ENCODE assay signal across 13 cellular contexts in genomic region chr10:59098387-59098786, GRCh38.
DNase-seq lines count a peak whose midpoint lies in the region; ATAC-seq, FAIRE-seq and TF ChIP-seq lines count a peak whose summit lies in the region.
"Had no signal": no experiment of that assay in that cellular context is flagged by ENCODE, and none has a peak within 500 bp of the region (broad histone marks: within the 10 kb centered on the region; RNA-seq: fewer than 3 reads in every experiment).

No MANE protein-coding gene starts in this region.

- H3K9me3 ChIP-seq in right atrium auricular region (no peaks in the 10 kb centered on the region), K562 (replicated peaks; ENCODE audit: control insufficient read depth, insufficient read depth, low read depth, low read length) (no peaks in the 10 kb centered on the region), vagina (no peaks in the 10 kb centered on the region), kidney (ENCODE audit: control insufficient read depth in 1 of 2, low read length in 2 of 2) (no peaks in the 10 kb centered on the region)

- TF ChIP-seq RAD21 in K562 (CRISPR knock-in tag; conservative IDR thresholded peaks at IDR 0.05 in 1 of 2, IDR thresholded peaks at IDR 0.05 in 1 of 2), result no peak

- TF ChIP-seq EP300 in K562 (IDR thresholded peaks at IDR 0.05; ENCODE audit: low read length), result no peak

- TF ChIP-seq CTCF in right atrium auricular region (IDR thresholded peaks at IDR 0.05) (no peak), K562 (IDR thresholded peaks at IDR 0.05 in 2 of 3, conservative IDR thresholded peaks at IDR 0.05 in 1 of 3; ENCODE audit: insufficient read depth in 2 of 3, low read depth in 1 of 3, low read length in 3 of 3) (no peak), vagina (IDR thresholded peaks at IDR 0.05) (no peak), kidney (IDR thresholded peaks at IDR 0.05; ENCODE audit: borderline replicate concordance, extremely low read depth, insufficient read depth) (no peak)
- TF ChIP-seq CTCF in activated CD8-positive, alpha-beta T cell treated with anti-CD3 and anti-CD28 coated beads for 36 hours (IDR thresholded peaks at IDR 0.05), result no peak

- in situ Hi-C loops in K562 (cut with MboI), result no loop called here

- ATAC-seq in Right ventricle myocardium inferior (peak; percentile 48), K562 (no peak), GM19324 (IDR thresholded peaks at IDR 0.05; ENCODE audit: low FRiP score, unreplicated experiment) (no peak)
- no peak for ATAC-seq in activated CD8-positive, alpha-beta T cell treated with anti-CD3 and anti-CD28 coated beads for 36 hours

- H3K27ac ChIP-seq in right atrium auricular region (no peak overlapping the region), K562 (ENCODE audit: extremely low read depth, low read depth, low read length) (no peak overlapping the region), vagina (peak overlapping the region; percentile 36), kidney (ENCODE audit: low read depth in 2 of 2, low read length in 2 of 2) (no peak overlapping the region)

- H3K4me1 Mint-ChIP-seq in activated CD8-positive, alpha-beta T cell treated with anti-CD3 and anti-CD28 coated beads for 36 hours (ENCODE audit: low read depth), result no peaks in the 10 kb centered on the region
- H3K4me1 Mint-ChIP-seq: naive B cell had no signal

- no peaks in the 10 kb centered on the region for H3K9me1 ChIP-seq in K562 (ENCODE audit: control insufficient read depth, insufficient read depth, low read length)

- no peak overlapping the region for H3K4me3 Mint-ChIP-seq in activated CD8-positive, alpha-beta T cell treated with anti-CD3 and anti-CD28 coated beads for 36 hours
- H3K4me3 Mint-ChIP-seq: naive B cell had no signal

- peaks cover 2% of the 10 kb centered on the region for H3K9me3 Mint-ChIP-seq in activated CD8-positive, alpha-beta T cell treated with anti-CD3 and anti-CD28 coated beads for 36 hours

- no peaks in the 10 kb centered on the region for H4K20me1 ChIP-seq in K562 (replicated peaks; ENCODE audit: control insufficient read depth, insufficient read depth, low read length)

- CTCF ChIA-PET in K562 (lab: Yijun Ruan, JAX; ENCODE audit: low intra/inter-chr PET ratio), result no interaction called here
- CTCF ChIA-PET in activated CD8-positive, alpha-beta T cell treated with anti-CD3 and anti-CD28 coated beads for 36 hours (lab: Charles Lee), result no interaction called here

- no peaks in the 10 kb centered on the region for H3K27me3 Mint-ChIP-seq in activated CD8-positive, alpha-beta T cell treated with anti-CD3 and anti-CD28 coated beads for 36 hours
- H3K27me3 Mint-ChIP-seq: naive B cell had no signal

- no peak for DNase-seq in Right ventricle myocardium inferior (ENCODE audit: missing footprints)
- no peak for DNase-seq in right atrium auricular region (ENCODE audit: low spot score)
- no peak for DNase-seq in K562 (ENCODE audit: extremely low read depth in 1 of 4, low spot score in 3 of 4)
- DNase-seq in kidney glomerular epithelial cell (lab: John Stamatoyannopoulos, UW), result peak; percentile 41
- DNase-seq in vagina (ENCODE audit: extremely low spot score in 2 of 2), result no peak
- no peak for DNase-seq in activated CD8-positive, alpha-beta T cell treated with anti-CD3 and anti-CD28 coated beads for 36 hours
- DNase-seq in kidney, result no peak
- DNase-seq: activated CD4-positive, alpha-beta T cell treated with anti-CD3 and anti-CD28 coated beads, Interleukin-2, amount 50 U/mL, for 48 hours; activated naive CD4-positive, alpha-beta T cell treated with anti-CD3 and anti-CD28 coated beads, Interleukin-2, amount 50 U/mL, for 16 hours; effector CD8-positive, alpha-beta T cell; naive B cell; NCI-H526 treated with DMSO at 0.1 percent for 48 hours had no signal

- H3K9ac ChIP-seq in K562 (ENCODE audit: insufficient read depth in 1 of 2, low read depth in 2 of 2, low read length in 2 of 2) (no peak overlapping the region), kidney (ENCODE audit: low read length in 2 of 2) (no peak overlapping the region)

- no peak overlapping the region for H2AFZ ChIP-seq in K562 (ENCODE audit: low read depth, low read length)

- no TSS peak for BruUV-seq in K562 (replicated peaks; lab: Mats Ljungman, UMichigan)

- H3K36me3 ChIP-seq in right atrium auricular region (no peaks in the 10 kb centered on the region), K562 (ENCODE audit: control insufficient read depth, insufficient read depth, low read length) (no peaks in the 10 kb centered on the region), vagina (no peaks in the 10 kb centered on the region), kidney (ENCODE audit: control insufficient read depth in 1 of 2, insufficient read depth in 2 of 2, low read length in 2 of 2) (no peaks in the 10 kb centered on the region)

- H3K27me3 ChIP-seq in right atrium auricular region (no peaks in the 10 kb centered on the region), K562 (ENCODE audit: control insufficient read depth in 2 of 2, insufficient read depth in 2 of 2, low read length in 2 of 2) (no peaks in the 10 kb centered on the region), vagina (no peaks in the 10 kb centered on the region)

- POLR2A ChIA-PET in K562 (lab: Yijun Ruan, JAX), result no interaction called here
- POLR2A ChIA-PET in activated CD8-positive, alpha-beta T cell treated with anti-CD3 and anti-CD28 coated beads for 36 hours (lab: Charles Lee), result interaction anchor here (0.6 kb wide), 1 partner anchor 1515 kb away, joined by 5 read pairs; no protein-coding TSS in a partner anchor

- intact Hi-C loops in Right ventricle myocardium inferior (cut with DNase I) (no loop called here), K562 (cut with micrococcal nuclease) (no loop called here), vagina (cut with DNase I) (no loop called here), kidney (cut with DNase I) (no loop called here)
- intact Hi-C loops in activated CD8-positive, alpha-beta T cell treated with anti-CD3 and anti-CD28 coated beads for 36 hours (cut with micrococcal nuclease), result no loop called here

- H3K4me1 ChIP-seq in right atrium auricular region (no peaks in the 10 kb centered on the region), K562 (replicated peaks in 1 of 2; ENCODE audit: control insufficient read depth in 2 of 2, insufficient read depth in 2 of 2, low read length in 2 of 2) (no peaks in the 10 kb centered on the region), vagina (peaks cover 8% of the 10 kb centered on the region), kidney (ENCODE audit: control insufficient read depth in 1 of 2, insufficient read depth in 1 of 2, low read depth in 1 of 2, low read length in 2 of 2) (peaks cover 0 to 2% of the 10 kb centered on the region in 2 donors)

- H3K36me3 Mint-ChIP-seq in activated CD8-positive, alpha-beta T cell treated with anti-CD3 and anti-CD28 coated beads for 36 hours (ENCODE audit: low read depth), result no peaks in the 10 kb centered on the region
- H3K36me3 Mint-ChIP-seq: naive B cell had no signal

- H3K4me3 ChIP-seq in right atrium auricular region (no peak overlapping the region), K562 (no peak overlapping the region), vagina (no peak overlapping the region), kidney (ENCODE audit: low read length in 2 of 2) (no peak overlapping the region)

- H3K27ac Mint-ChIP-seq in activated CD8-positive, alpha-beta T cell treated with anti-CD3 and anti-CD28 coated beads for 36 hours, result no peak overlapping the region
- H3K27ac Mint-ChIP-seq: naive B cell had no signal

- no peaks in the 10 kb centered on the region for H3K79me2 ChIP-seq in K562 (ENCODE audit: control insufficient read depth, insufficient read depth, low read length)

- FAIRE-seq in K562 (lab: Jason Lieb, UNC) (no peak), kidney (lab: Jason Lieb, UNC) (no peak)

- no peak for TF ChIP-seq POLR2A in K562 (conservative IDR thresholded peaks at IDR 0.05)
- no peak for TF ChIP-seq POLR2A in vagina (IDR thresholded peaks at IDR 0.05)

- H3K4me2 ChIP-seq in K562 (ENCODE audit: insufficient read depth, low read length), result no peak overlapping the region

TF ChIP-seq in K562, 482 proteins besides CTCF, POLR2A, EP300 and RAD21:
- no peak for TF ChIP-seq ZBTB11 (CRISPR knock-in tag; IDR thresholded peaks at IDR 0.05)
- no peak for TF ChIP-seq ZBTB12 (CRISPR knock-in tag; IDR thresholded peaks at IDR 0.05)
- TF ChIP-seq NFIC (IDR thresholded peaks at IDR 0.05), result peak; percentile 47; the same call in 1 of the 2 replicates
- no peak for TF ChIP-seq ZKSCAN3 (CRISPR knock-in tag; IDR thresholded peaks at IDR 0.05)
